Comparison of ENCODE assay signal across 1 cellular context in the genomic region with DNA sequence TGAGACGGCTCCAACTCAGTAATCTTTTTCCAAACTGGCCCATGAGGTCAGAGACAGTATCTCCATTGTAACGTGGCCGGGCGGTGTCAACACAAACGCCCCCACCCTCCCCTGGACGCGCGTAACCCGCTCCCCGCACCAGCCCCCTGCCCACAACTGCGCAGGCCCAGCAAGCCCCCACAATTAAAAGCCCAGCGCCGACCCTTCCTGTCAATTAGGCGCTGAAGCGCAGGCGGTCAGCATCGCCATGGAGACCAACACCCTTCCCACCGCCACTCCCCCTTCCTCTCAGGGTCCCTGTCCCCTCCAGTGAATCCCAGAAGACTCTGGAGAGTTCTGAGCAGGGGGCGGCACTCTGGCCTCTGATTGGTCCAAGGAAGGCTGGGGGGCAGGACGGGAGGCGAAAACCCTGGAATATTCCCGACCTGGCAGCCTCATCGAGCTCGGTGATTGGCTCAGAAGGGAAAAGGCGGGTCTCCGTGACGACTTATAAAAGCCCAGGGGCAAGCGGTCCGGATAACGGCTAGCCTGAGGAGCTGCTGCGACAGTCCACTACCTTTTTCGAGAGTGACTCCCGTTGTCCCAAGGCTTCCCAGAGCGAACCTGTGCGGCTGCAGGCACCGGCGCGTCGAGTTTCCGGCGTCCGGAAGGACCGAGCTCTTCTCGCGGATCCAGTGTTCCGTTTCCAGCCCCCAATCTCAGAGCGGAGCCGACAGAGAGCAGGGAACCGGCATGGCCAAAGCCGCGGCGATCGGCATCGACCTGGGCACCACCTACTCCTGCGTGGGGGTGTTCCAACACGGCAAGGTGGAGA.
TF ChIP-seq lines count a peak whose summit lies in the region.

Gene HSPA1A (plus strand): TSS at position 519 of the 814 bp plus-strand sequence. CDS start 214 bp downstream, at position 733.
Gene HSPA1L (minus strand): TSS at position 259 of the 814 bp plus-strand sequence. CDS start 3,311 bp downstream, outside the sequence.

TF ChIP-seq in WTC11, 78 proteins besides CTCF, POLR2A, EP300 and RAD21 (continued from another document):
- TF ChIP-seq KAT7 (CRISPR knock-in tag; IDR thresholded peaks at IDR 0.05; ENCODE audit: borderline replicate concordance) (no peak), IRF2 (CRISPR knock-in tag; IDR thresholded peaks at IDR 0.05; ENCODE audit: borderline replicate concordance, low read depth) (no peak), NR3C1 (CRISPR knock-in tag; conservative IDR thresholded peaks at IDR 0.05; ENCODE audit: low read depth) (no peak)
TF ChIP-seq in WTC11: peak in this region for 10.
